Comparison of ENCODE assay signal across 8 cellular contexts in the genomic region with DNA sequence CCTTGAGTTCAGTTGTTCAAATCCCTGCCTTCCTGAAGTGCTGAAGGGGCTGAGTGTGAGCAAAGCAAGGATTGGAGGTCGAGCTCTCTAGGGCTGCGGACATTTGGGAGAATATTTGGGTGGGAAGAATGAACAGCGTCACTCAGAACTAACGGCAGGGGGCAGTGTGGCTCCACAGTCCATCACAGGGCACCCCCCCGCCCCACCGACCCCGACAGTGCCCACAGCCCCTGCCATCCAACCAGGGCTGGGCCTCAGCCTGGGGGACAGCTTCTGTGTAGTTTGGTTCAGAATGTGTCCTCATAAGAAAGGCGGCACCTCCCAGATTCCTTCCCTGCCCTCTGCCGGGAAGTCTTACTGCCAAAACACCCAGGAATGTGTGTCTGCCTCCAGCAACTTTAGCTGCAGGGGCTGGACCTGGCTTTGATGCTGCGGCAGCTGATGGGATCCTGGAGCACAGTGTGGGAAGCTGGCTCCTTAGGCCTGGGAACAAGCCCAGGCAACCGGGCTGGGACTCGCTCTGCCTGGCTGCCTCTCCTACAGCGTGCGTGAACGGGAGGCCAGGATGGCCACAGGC.
DNase-seq lines count a peak whose midpoint lies in the region; ATAC-seq and TF ChIP-seq lines count a peak whose summit lies in the region.

No MANE protein-coding gene starts in this region.

- no peaks in the 10 kb centered on the region for H3K9me3 ChIP-seq in PC-9 (ENCODE audit: insufficient read depth, low read depth)

- CTCF ChIA-PET in PC-9 (lab: Charles Lee): interaction anchor here (0.6 to 1.9 kb wide), 22 partner anchors 19 to 1071 kb away, joined by 3 to 22 read pairs (median 4); a partner anchor contains a TSS

- peak overlapping the region; percentile 74 for H3K4me2 ChIP-seq in PC-9

- DNase-seq in AG09309 (ENCODE audit: low read depth) (peak; percentile 99), GM13977 (ENCODE audit: low spot score) (peak; percentile 55), PC-9 (peak; percentile 87 to 97), cerebellar cortex (ENCODE audit: low spot score) (peak; percentile 16), kidney epithelial cell (ENCODE audit: low read depth) (no peak)
- DNase-seq in stimulated activated CD4-positive, alpha-beta T cell treated with anti-CD3 and anti-CD28 coated beads, Interleukin-1b, Interleukin-23, amount 100 ng/mL, for 48 hours: peak; percentile 10

- peaks cover 54% of the 10 kb centered on the region for H3K4me1 ChIP-seq in PC-9 (replicated peaks; ENCODE audit: insufficient read depth)

- POLR2A ChIA-PET in PC-9 (lab: Charles Lee; ENCODE audit: unreplicated experiment): interaction anchor here (0.5 to 1.4 kb wide), 9 partner anchors 19 to 1694 kb away, joined by 3 to 25 read pairs (median 7); no protein-coding TSS in a partner anchor

- H3K9me2 ChIP-seq in PC-9 (ENCODE audit: insufficient read depth): no peaks in the 10 kb centered on the region

- peaks cover 18% of the 10 kb centered on the region for H3K79me2 ChIP-seq in PC-9 (ENCODE audit: low read depth)

- in situ Hi-C loops in GM13977 (cut with MboI; ENCODE audit: low pct_unique_long_range_greater_than_20kb, low sequenced_read_pairs, unreplicated experiment): no loop called here

- H3K27me3 ChIP-seq in PC-9 (ENCODE audit: insufficient read depth, low read depth) (no peaks in the 10 kb centered on the region), kidney epithelial cell (ENCODE audit: control insufficient read depth, insufficient read depth, low read length) (no peaks in the 10 kb centered on the region)

- no peak overlapping the region for H3K4me3 ChIP-seq in AG09309 (ENCODE audit: control insufficient read depth, low read depth, low read length)
- H3K4me3 ChIP-seq in PC-9: peak overlapping the region; percentile 18; the same call in 1 of the 2 replicates
- H3K4me3 ChIP-seq in kidney epithelial cell (ENCODE audit: low read depth, low read length): no peak overlapping the region

- peaks cover 20% of the 10 kb centered on the region; the same call in 1 of the 2 replicates for H3F3A ChIP-seq in PC-9 (ENCODE audit: insufficient read depth, low read depth)

- H3K27ac ChIP-seq in PC-9: peak overlapping the region; percentile 86

- no peaks in the 10 kb centered on the region for H3K36me3 ChIP-seq in PC-9 (ENCODE audit: low read depth)
- H3K36me3 ChIP-seq in kidney epithelial cell (ENCODE audit: control insufficient read depth, insufficient read depth, low read length): no peaks in the 10 kb centered on the region

- no peak overlapping the region for H2AFZ ChIP-seq in PC-9

- no TSS peak for BruUV-seq in PC-9 (replicated peaks; lab: Mats Ljungman, UMichigan)

- no peaks in the 10 kb centered on the region for H4K20me1 ChIP-seq in PC-9 (ENCODE audit: insufficient read depth)

- ATAC-seq in HG03175 (IDR thresholded peaks at IDR 0.05; ENCODE audit: unreplicated experiment) (no peak), GM19328 (IDR thresholded peaks at IDR 0.05; ENCODE audit: unreplicated experiment) (no peak)

- intact Hi-C loops in PC-9 (cut with micrococcal nuclease; ENCODE audit: unreplicated experiment): loop anchor here (1.0 to 5.0 kb wide), 15 partner anchors 22 to 840 kb away; no protein-coding TSS in a partner anchor

- TF ChIP-seq CTCF in AG09309 (IDR thresholded peaks at IDR 0.05; ENCODE audit: control insufficient read depth, insufficient read depth, low read depth, low read length, missing control alignments): peak; percentile 76
- peak; percentile 61 for TF ChIP-seq CTCF in GM13977 (IDR thresholded peaks at IDR 0.05; ENCODE audit: extremely low read depth, insufficient read depth, missing control alignments)
- peak; percentile 83 for TF ChIP-seq CTCF in PC-9 (conservative IDR thresholded peaks at IDR 0.05)
- TF ChIP-seq CTCF in kidney epithelial cell (IDR thresholded peaks at IDR 0.05; ENCODE audit: insufficient read depth, low read length, poor library complexity, severe bottlenecking): peak; percentile 83
